Comparison of ENCODE assay signal across 1 cellular context in genomic region chr7:123538189-123538714, GRCh38.
A peak's percentile ranks its signal among the peaks of the same experiment; 100 is the strongest.
TF ChIP-seq lines count a peak whose summit lies in the region.

No MANE protein-coding gene starts in this region.

TF ChIP-seq in K562, 482 proteins besides CTCF, POLR2A, EP300 and RAD21 (continued from another document and continues in another):
- no peak for TF ChIP-seq ZHX1 (conservative IDR thresholded peaks at IDR 0.05; ENCODE audit: low read length)
- peak; percentile 35; the same call in 1 of the 2 replicates for TF ChIP-seq TAL1 (IDR thresholded peaks at IDR 0.05)
- no peak for TF ChIP-seq KDM4B (IDR thresholded peaks at IDR 0.05; ENCODE audit: borderline replicate concordance in 2 of 2, low read depth in 1 of 2)
- no peak for TF ChIP-seq FIP1L1 (IDR thresholded peaks at IDR 0.05; ENCODE audit: low read depth, low read length, poor library complexity, severe bottlenecking)
- no peak for TF ChIP-seq IRF1 (CRISPR knock-in tag; IDR thresholded peaks at IDR 0.05; ENCODE audit: borderline replicate concordance)
- no peak for TF ChIP-seq NEUROD1 (IDR thresholded peaks at IDR 0.05; ENCODE audit: borderline replicate concordance, low read depth, low read length, partially characterized antibody)
- TF ChIP-seq SMARCE1 (IDR thresholded peaks at IDR 0.05), result peak; percentile 98
- TF ChIP-seq NFATC3 (IDR thresholded peaks at IDR 0.05), result no peak
- no peak for TF ChIP-seq DACH1 (IDR thresholded peaks at IDR 0.05; ENCODE audit: partially characterized antibody)
- TF ChIP-seq SMAD3 (CRISPR knock-in tag; conservative IDR thresholded peaks at IDR 0.05), result no peak
- no peak for TF ChIP-seq ZFP1 (CRISPR knock-in tag; IDR thresholded peaks at IDR 0.05)
- no peak for TF ChIP-seq MED1 (CRISPR knock-in tag; IDR thresholded peaks at IDR 0.05; ENCODE audit: borderline replicate concordance)
- TF ChIP-seq RFX1 (IDR thresholded peaks at IDR 0.05), result no peak
- no peak for TF ChIP-seq ZNF717 (CRISPR knock-in tag; IDR thresholded peaks at IDR 0.05)
- TF ChIP-seq POLR3A (IDR thresholded peaks at IDR 0.05; ENCODE audit: borderline replicate concordance, extremely low read depth, insufficient read depth, insufficient read length), result no peak
- TF ChIP-seq HDAC1 (IDR thresholded peaks at IDR 0.05), result peak in 1 of 2 experiments; percentile 97; a peak in 2 of 4 replicates
- TF ChIP-seq, protein P1, sequence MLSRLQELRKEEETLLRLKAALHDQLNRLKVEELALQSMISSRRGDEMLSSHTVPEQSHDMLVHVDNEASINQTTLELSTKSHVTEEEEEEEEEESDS (CRISPR knock-in tag; IDR thresholded peaks at IDR 0.05), result no peak
- TF ChIP-seq MBD1 (CRISPR knock-in tag; IDR thresholded peaks at IDR 0.05), result no peak
- TF ChIP-seq, protein P2, sequence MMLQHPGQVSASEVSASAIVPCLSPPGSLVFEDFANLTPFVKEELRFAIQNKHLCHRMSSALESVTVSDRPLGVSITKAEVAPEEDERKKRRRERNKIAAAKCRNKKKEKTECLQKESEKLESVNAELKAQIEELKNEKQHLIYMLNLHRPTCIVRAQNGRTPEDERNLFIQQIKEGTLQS (IDR thresholded peaks at IDR 0.05), result peak; percentile 98
- TF ChIP-seq, protein P2 (CRISPR knock-in tag; conservative IDR thresholded peaks at IDR 0.05), result peak; percentile 62; the same call in 1 of the 2 replicates
- no peak for TF ChIP-seq RBFOX2 (IDR thresholded peaks at IDR 0.05; ENCODE audit: low read depth, low read length)
- TF ChIP-seq, protein P3, sequence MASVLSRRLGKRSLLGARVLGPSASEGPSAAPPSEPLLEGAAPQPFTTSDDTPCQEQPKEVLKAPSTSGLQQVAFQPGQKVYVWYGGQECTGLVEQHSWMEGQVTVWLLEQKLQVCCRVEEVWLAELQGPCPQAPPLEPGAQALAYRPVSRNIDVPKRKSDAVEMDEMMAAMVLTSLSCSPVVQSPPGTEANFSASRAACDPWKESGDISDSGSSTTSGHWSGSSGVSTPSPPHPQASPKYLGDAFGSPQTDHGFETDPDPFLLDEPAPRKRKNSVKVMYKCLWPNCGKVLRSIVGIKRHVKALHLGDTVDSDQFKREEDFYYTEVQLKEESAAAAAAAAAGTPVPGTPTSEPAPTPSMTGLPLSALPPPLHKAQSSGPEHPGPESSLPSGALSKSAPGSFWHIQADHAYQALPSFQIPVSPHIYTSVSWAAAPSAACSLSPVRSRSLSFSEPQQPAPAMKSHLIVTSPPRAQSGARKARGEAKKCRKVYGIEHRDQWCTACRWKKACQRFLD (CRISPR knock-in tag; IDR thresholded peaks at IDR 0.05), result 0 out of 2 replicates have a peak, but pooled peaks have one; percentile 16
- TF ChIP-seq MAZ (CRISPR knock-in tag; conservative IDR thresholded peaks at IDR 0.05 in 1 of 2, IDR thresholded peaks at IDR 0.05 in 1 of 2), result 0 out of 4 replicates have a peak, but pooled peaks of 1 of the 2 experiments have one; percentile 23
- peak; percentile 76; the same call in 1 of the 2 replicates for TF ChIP-seq LEF1 (IDR thresholded peaks at IDR 0.05)
- TF ChIP-seq U2AF1 (optimal IDR thresholded peaks at IDR 0.05; ENCODE audit: low read depth, low read length), result no peak
- TF ChIP-seq TAF15 (IDR thresholded peaks at IDR 0.05; ENCODE audit: low read depth, low read length), result no peak
- no peak for TF ChIP-seq YY1 (IDR thresholded peaks at IDR 0.05; ENCODE audit: borderline replicate concordance in 1 of 3, control insufficient read depth in 1 of 3, extremely low read depth in 1 of 3, insufficient read depth in 3 of 3, insufficient read length in 1 of 3, insufficient replicate concordance in 2 of 3, low read depth in 1 of 3, low read length in 2 of 3)
- TF ChIP-seq CHD1 (IDR thresholded peaks at IDR 0.05; ENCODE audit: low read length), result no peak
- TF ChIP-seq CCNT2 (IDR thresholded peaks at IDR 0.05; ENCODE audit: borderline replicate concordance, extremely low read depth, insufficient read length, low read depth, low read length), result no peak
- TF ChIP-seq, protein P4, sequence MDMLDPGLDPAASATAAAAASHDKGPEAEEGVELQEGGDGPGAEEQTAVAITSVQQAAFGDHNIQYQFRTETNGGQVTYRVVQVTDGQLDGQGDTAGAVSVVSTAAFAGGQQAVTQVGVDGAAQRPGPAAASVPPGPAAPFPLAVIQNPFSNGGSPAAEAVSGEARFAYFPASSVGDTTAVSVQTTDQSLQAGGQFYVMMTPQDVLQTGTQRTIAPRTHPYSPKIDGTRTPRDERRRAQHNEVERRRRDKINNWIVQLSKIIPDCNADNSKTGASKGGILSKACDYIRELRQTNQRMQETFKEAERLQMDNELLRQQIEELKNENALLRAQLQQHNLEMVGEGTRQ (CRISPR knock-in tag; IDR thresholded peaks at IDR 0.05), result no peak
- TF ChIP-seq NFRKB (IDR thresholded peaks at IDR 0.05; ENCODE audit: low read depth), result no peak
- TF ChIP-seq, protein P5, sequence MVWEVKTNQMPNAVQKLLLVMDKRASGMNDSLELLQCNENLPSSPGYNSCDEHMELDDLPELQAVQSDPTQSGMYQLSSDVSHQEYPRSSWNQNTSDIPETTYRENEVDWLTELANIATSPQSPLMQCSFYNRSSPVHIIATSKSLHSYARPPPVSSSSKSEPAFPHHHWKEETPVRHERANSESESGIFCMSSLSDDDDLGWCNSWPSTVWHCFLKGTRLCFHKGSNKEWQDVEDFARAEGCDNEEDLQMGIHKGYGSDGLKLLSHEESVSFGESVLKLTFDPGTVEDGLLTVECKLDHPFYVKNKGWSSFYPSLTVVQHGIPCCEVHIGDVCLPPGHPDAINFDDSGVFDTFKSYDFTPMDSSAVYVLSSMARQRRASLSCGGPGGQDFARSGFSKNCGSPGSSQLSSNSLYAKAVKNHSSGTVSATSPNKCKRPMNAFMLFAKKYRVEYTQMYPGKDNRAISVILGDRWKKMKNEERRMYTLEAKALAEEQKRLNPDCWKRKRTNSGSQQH (CRISPR knock-in tag; IDR thresholded peaks at IDR 0.05), result no peak
- TF ChIP-seq, protein P6, sequence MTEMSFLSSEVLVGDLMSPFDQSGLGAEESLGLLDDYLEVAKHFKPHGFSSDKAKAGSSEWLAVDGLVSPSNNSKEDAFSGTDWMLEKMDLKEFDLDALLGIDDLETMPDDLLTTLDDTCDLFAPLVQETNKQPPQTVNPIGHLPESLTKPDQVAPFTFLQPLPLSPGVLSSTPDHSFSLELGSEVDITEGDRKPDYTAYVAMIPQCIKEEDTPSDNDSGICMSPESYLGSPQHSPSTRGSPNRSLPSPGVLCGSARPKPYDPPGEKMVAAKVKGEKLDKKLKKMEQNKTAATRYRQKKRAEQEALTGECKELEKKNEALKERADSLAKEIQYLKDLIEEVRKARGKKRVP (CRISPR knock-in tag; IDR thresholded peaks at IDR 0.05), result no peak
- TF ChIP-seq SNIP1 (IDR thresholded peaks at IDR 0.05; ENCODE audit: low read depth), result no peak
- no peak for TF ChIP-seq XRCC4 (IDR thresholded peaks at IDR 0.05; ENCODE audit: extremely low read depth, insufficient read depth, insufficient read length)
- TF ChIP-seq ZBTB7A (IDR thresholded peaks at IDR 0.05; ENCODE audit: borderline replicate concordance, control insufficient read depth, low read depth, low read length), result no peak
- TF ChIP-seq SNRNP70 (optimal IDR thresholded peaks at IDR 0.05; ENCODE audit: low read depth, low read length), result no peak
- no peak for TF ChIP-seq EWSR1 (IDR thresholded peaks at IDR 0.05; ENCODE audit: borderline replicate concordance, low read depth, partially characterized antibody)
- TF ChIP-seq, protein P7, sequence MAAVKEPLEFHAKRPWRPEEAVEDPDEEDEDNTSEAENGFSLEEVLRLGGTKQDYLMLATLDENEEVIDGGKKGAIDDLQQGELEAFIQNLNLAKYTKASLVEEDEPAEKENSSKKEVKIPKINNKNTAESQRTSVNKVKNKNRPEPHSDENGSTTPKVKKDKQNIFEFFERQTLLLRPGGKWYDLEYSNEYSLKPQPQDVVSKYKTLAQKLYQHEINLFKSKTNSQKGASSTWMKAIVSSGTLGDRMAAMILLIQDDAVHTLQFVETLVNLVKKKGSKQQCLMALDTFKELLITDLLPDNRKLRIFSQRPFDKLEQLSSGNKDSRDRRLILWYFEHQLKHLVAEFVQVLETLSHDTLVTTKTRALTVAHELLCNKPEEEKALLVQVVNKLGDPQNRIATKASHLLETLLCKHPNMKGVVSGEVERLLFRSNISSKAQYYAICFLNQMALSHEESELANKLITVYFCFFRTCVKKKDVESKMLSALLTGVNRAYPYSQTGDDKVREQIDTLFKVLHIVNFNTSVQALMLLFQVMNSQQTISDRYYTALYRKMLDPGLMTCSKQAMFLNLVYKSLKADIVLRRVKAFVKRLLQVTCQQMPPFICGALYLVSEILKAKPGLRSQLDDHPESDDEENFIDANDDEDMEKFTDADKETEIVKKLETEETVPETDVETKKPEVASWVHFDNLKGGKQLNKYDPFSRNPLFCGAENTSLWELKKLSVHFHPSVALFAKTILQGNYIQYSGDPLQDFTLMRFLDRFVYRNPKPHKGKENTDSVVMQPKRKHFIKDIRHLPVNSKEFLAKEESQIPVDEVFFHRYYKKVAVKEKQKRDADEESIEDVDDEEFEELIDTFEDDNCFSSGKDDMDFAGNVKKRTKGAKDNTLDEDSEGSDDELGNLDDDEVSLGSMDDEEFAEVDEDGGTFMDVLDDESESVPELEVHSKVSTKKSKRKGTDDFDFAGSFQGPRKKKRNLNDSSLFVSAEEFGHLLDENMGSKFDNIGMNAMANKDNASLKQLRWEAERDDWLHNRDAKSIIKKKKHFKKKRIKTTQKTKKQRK (IDR thresholded peaks at IDR 0.05; ENCODE audit: borderline replicate concordance, low read depth, low read length), result no peak; the same call in 1 of the 2 replicates
- TF ChIP-seq MEF2A (IDR thresholded peaks at IDR 0.05; ENCODE audit: control insufficient read depth, low read depth, low read length), result no peak
- no peak for TF ChIP-seq CUX1 (CRISPR knock-in tag; IDR thresholded peaks at IDR 0.05)
- TF ChIP-seq ZNF24 (IDR thresholded peaks at IDR 0.05), result no peak
